9 cellular contexts compared by ENCODE assay signal in the genomic region with DNA sequence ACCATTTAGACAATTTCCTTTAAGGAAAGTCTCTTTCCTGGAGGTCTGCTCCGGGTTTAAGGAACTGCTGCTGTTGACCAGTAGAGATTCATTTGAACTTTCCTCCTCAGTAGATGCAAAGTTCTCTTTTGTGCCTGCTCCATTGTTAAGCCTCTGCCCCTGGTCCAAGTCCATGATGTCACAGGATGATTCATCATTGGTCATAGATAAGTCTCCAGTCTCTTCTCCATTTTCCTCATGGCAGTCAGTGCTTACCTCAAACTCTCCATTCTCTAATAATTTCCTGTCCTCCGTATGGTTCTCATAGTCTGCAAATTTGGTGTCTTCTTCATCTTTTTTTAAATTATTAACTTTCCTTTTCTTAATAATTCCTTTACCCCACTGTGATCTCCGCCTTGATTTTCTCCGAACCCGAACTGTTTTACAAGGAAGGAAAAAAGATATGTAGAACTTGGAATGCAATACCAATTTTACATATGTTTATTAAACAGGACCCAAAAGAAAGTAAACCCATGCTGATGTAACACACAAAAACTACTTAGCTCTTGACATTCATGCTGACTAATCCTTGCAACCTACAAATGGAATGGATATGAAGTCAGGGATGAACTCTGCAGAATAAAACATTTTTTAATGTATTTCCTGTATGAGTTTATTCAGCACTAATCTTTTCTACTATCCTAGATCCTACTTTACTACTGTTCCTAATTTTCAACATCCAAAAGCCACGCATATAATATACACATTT.
A peak's percentile ranks its signal among the peaks of the same experiment; 100 is the strongest.
DNase-seq lines count a peak whose midpoint lies in the region; ATAC-seq and TF ChIP-seq lines count a peak whose summit lies in the region.
"Had no signal": no experiment of that assay in that cellular context is flagged by ENCODE, and none has a peak within 500 bp of the region (broad histone marks: within the 10 kb centered on the region; RNA-seq: fewer than 3 reads in every experiment).

No MANE protein-coding gene starts in this region.

- DNase-seq in SIG-M5 treated with dmso at 0.1 percent for 504 hours (lab: John Stamatoyannopoulos, UW; ENCODE audit: unreplicated experiment) (peak; percentile 12), SIG-M5 (lab: John Stamatoyannopoulos, UW) (no peak), RWPE1 (ENCODE audit: low spot score) (peak; percentile 70), fibroblast of lung (ENCODE audit: low read depth in 2 of 2) (peak; percentile 85 to 91), psoas muscle (no peak), midbrain (lab: John Stamatoyannopoulos, UW) (no peak)
- no peak for DNase-seq in stimulated activated CD4-positive, alpha-beta T cell treated with anti-CD3 and anti-CD28 coated beads, Interleukin-2, amount 100 ng/mL, for 24 hours
- DNase-seq: activated T-cell treated with anti-CD3 and anti-CD28 coated beads, Interleukin-2, amount 50 U/mL, for 24 hours had no signal

- TF ChIP-seq CTCF in RWPE1 (conservative IDR thresholded peaks at IDR 0.05; ENCODE audit: low read depth) (no peak), fibroblast of lung (conservative IDR thresholded peaks at IDR 0.05 in 1 of 2, IDR thresholded peaks at IDR 0.05 in 1 of 2; ENCODE audit: low read depth in 1 of 2, low read length in 2 of 2) (no peak), psoas muscle (IDR thresholded peaks at IDR 0.05) (no peak)

- 85 to 87% (median 86%) methylated on average over 6 of the region's 6 CpGs for WGBS in psoas muscle, 3 donors

- H3K4me1 ChIP-seq in fibroblast of lung (ENCODE audit: control insufficient read depth, extremely low read depth, insufficient read depth, low read length) (peaks cover 4% of the 10 kb centered on the region), psoas muscle (peaks cover 25% of the 10 kb centered on the region)

- H3K27me3 ChIP-seq in fibroblast of lung (ENCODE audit: control insufficient read depth, insufficient read depth, low read length) = no peaks in the 10 kb centered on the region
- no peaks in the 10 kb centered on the region for H3K27me3 ChIP-seq in psoas muscle (ENCODE audit: insufficient read depth in 3 of 3, low read length in 2 of 3)

- intact Hi-C loops in psoas muscle (cut with DNase I) = loop anchor here (10.0 kb wide), 2 partner anchors 243 to 343 kb away; no protein-coding TSS in a partner anchor

- POLR2A ChIA-PET in RWPE1 (lab: Yijun Ruan, JAX; ENCODE audit: low non-redundant PET) = no interaction called here

- no peak overlapping the region for H3K9ac ChIP-seq in fibroblast of lung (ENCODE audit: insufficient read depth, low read length)

- H3K36me3 ChIP-seq in fibroblast of lung (ENCODE audit: control insufficient read depth, insufficient read depth, low read length) (no peaks in the 10 kb centered on the region), psoas muscle (ENCODE audit: insufficient read depth in 1 of 2, low read depth in 1 of 2) (peaks cover 0 to 37% of the 10 kb centered on the region in 2 donors)

- H3K27ac ChIP-seq in RWPE1 (no peak overlapping the region), fibroblast of lung (ENCODE audit: insufficient read depth, low read length) (peak overlapping the region; percentile 52), psoas muscle (peak overlapping the region; percentile 20)

- ATAC-seq in psoas muscle = peak; percentile 72 to 87 (median 82)
- ATAC-seq in HG03039 (IDR thresholded peaks at IDR 0.05; ENCODE audit: unreplicated experiment) = no peak

- H3K9me3 ChIP-seq in fibroblast of lung (ENCODE audit: control insufficient read depth, insufficient read depth, low read depth, low read length) (no peaks in the 10 kb centered on the region), psoas muscle (no peaks in the 10 kb centered on the region)

- no peak overlapping the region for H2AFZ ChIP-seq in fibroblast of lung (ENCODE audit: low read length)

- no peaks in the 10 kb centered on the region for H4K20me1 ChIP-seq in fibroblast of lung (ENCODE audit: control insufficient read depth, extremely low read depth, insufficient read depth, low read length)

- H3K79me2 ChIP-seq in fibroblast of lung (ENCODE audit: control insufficient read depth, insufficient read depth, low read length) = no peaks in the 10 kb centered on the region

- H3K4me3 ChIP-seq in fibroblast of lung (replicated peaks in 1 of 4; ENCODE audit: control extremely low read depth in 1 of 4, insufficient read depth in 1 of 4, low read depth in 3 of 4, low read length in 4 of 4) = no peak overlapping the region
- H3K4me3 ChIP-seq in psoas muscle = no peak overlapping the region

- no peak overlapping the region for H3K4me2 ChIP-seq in fibroblast of lung (ENCODE audit: extremely low read depth, insufficient read depth, low read length)

- CTCF ChIA-PET in RWPE1 (lab: Yijun Ruan, JAX) = interaction anchor here (0.6 kb wide), 1 partner anchor 793 kb away, joined by 3 read pairs; no protein-coding TSS in a partner anchor

Comparison
In these comparisons a context has a peak if more than half of its experiments do, and no peak if none do; other contexts are left out.
1. DNase-seq: peak in SIG-M5 treated with dmso at 0.1 percent for 504 hours (single experiment), RWPE1 (single experiment) and fibroblast of lung (2 of 2); none in SIG-M5 (single experiment), psoas muscle (0 of 2), midbrain (single experiment) and stimulated activated CD4-positive, alpha-beta T cell treated with anti-CD3 and anti-CD28 coated beads, Interleukin-2, amount 100 ng/mL, for 24 hours (0 of 2).